Comparison of ENCODE assay signal across 9 cellular contexts in genomic region chr20:5657190-5657872, GRCh38. TPM values are rescaled to one million over a fixed set of nuclear protein-coding genes. Genes with fewer than 3 reads are reported as not detected.
DNase-seq lines count a peak whose midpoint lies in the region; ATAC-seq lines count a peak whose summit lies in the region.
"Had no signal": no experiment of that assay in that cellular context is flagged by ENCODE, and none has a peak within 500 bp of the region (broad histone marks: within the 10 kb centered on the region; RNA-seq: fewer than 3 reads in every experiment).

No MANE protein-coding gene starts in this region.

- H3K27ac Mint-ChIP-seq in naive thymus-derived CD4-positive, alpha-beta T cell, result peak overlapping the region in 2 of 9 donors; percentile 55 to 77
- H3K27ac Mint-ChIP-seq: activated naive CD8-positive, alpha-beta T cell treated with anti-CD3 and anti-CD28 coated beads, Interleukin-2, amount 10 ng/mL, durations not matched to agents 7 days and 5 days had no signal

- peaks cover 0 to 4% (median 0%) of the 10 kb centered on the region in 5 donors for H3K36me3 Mint-ChIP-seq in naive thymus-derived CD4-positive, alpha-beta T cell
- H3K36me3 Mint-ChIP-seq: activated naive CD8-positive, alpha-beta T cell treated with anti-CD3 and anti-CD28 coated beads, Interleukin-2, amount 10 ng/mL, durations not matched to agents 7 days and 5 days had no signal

- no peaks in the 10 kb centered on the region for H3K27me3 ChIP-seq in naive thymus-derived CD4-positive, alpha-beta T cell (ENCODE audit: control insufficient read depth in 2 of 2, insufficient read depth in 2 of 2, low read length in 2 of 2)

- CTCF ChIA-PET in naive thymus-derived CD4-positive, alpha-beta T cell (lab: Charles Lee), result no interaction called here

- peak; percentile 60 for ATAC-seq in naive thymus-derived CD4-positive, alpha-beta T cell

- POLR2A ChIA-PET in naive thymus-derived CD4-positive, alpha-beta T cell (lab: Charles Lee), result no interaction called here

- H3K9me3 Mint-ChIP-seq in naive thymus-derived CD4-positive, alpha-beta T cell, result peaks cover 0 to 3% (median 0%) of the 10 kb centered on the region in 11 donors
- H3K9me3 Mint-ChIP-seq: activated naive CD8-positive, alpha-beta T cell treated with anti-CD3 and anti-CD28 coated beads, Interleukin-2, amount 10 ng/mL, durations not matched to agents 7 days and 5 days had no signal

- peak; percentile 58 for DNase-seq in Ammon's horn (ENCODE audit: low spot score)
- DNase-seq in NOMO-1 treated with dmso at 0.1 percent for 144 hours (lab: John Stamatoyannopoulos, UW; ENCODE audit: unreplicated experiment), result peak; percentile 36
- DNase-seq in epithelial cell of prostate (ENCODE audit: low read depth, low spot score), result peak; percentile 97
- no peak for DNase-seq in naive thymus-derived CD4-positive, alpha-beta T cell
- DNase-seq in activated effector memory CD4-positive, alpha-beta T cell treated with Interleukin-2 at 50 U/mL for 16 hours, result no peak
- no peak for DNase-seq in NCI-H748 (lab: John Stamatoyannopoulos, UW; ENCODE audit: unreplicated experiment)
- no peak for DNase-seq in activated naive CD4-positive, alpha-beta T cell treated with anti-CD3 and anti-CD28 coated beads, Interleukin-2, amount 50 U/mL, for 16 hours
- no peak for DNase-seq in activated CD4-positive, alpha-beta T cell treated with anti-CD3 and anti-CD28 coated beads, Interleukin-2, amount 50 U/mL, for 1 hour
- DNase-seq: activated naive CD8-positive, alpha-beta T cell treated with anti-CD3 and anti-CD28 coated beads, Interleukin-2, amount 10 ng/mL, durations not matched to agents 7 days and 5 days had no signal

- H3K27ac ChIP-seq in epithelial cell of prostate, result peak overlapping the region; percentile 100
- no peak overlapping the region for H3K27ac ChIP-seq in naive thymus-derived CD4-positive, alpha-beta T cell (ENCODE audit: low read depth, low read length)

- intact Hi-C loops in naive thymus-derived CD4-positive, alpha-beta T cell (cut with micrococcal nuclease), result loop anchor here in 1 of 2 donors (5.0 kb wide), 1 partner anchor 95 kb away; the partner anchor contains the start of gene SHLD1

- H3K4me3 ChIP-seq in naive thymus-derived CD4-positive, alpha-beta T cell (ENCODE audit: low read length), result no peak overlapping the region

- H3K4me1 Mint-ChIP-seq in naive thymus-derived CD4-positive, alpha-beta T cell, result peaks cover 12 to 35% (median 24%) of the 10 kb centered on the region in 7 donors

- no peaks in the 10 kb centered on the region for H3K36me3 ChIP-seq in naive thymus-derived CD4-positive, alpha-beta T cell (ENCODE audit: control insufficient read depth in 2 of 3, insufficient read depth in 3 of 3, low read length in 3 of 3)

- no peaks in the 10 kb centered on the region for H3K9me3 ChIP-seq in naive thymus-derived CD4-positive, alpha-beta T cell (ENCODE audit: control insufficient read depth in 2 of 3, low read length in 3 of 3)

- no peak overlapping the region for H3K4me3 Mint-ChIP-seq in naive thymus-derived CD4-positive, alpha-beta T cell
- H3K4me3 Mint-ChIP-seq: activated naive CD8-positive, alpha-beta T cell treated with anti-CD3 and anti-CD28 coated beads, Interleukin-2, amount 10 ng/mL, durations not matched to agents 7 days and 5 days had no signal

- no peaks in the 10 kb centered on the region for H3K27me3 Mint-ChIP-seq in naive thymus-derived CD4-positive, alpha-beta T cell
- H3K27me3 Mint-ChIP-seq: activated naive CD8-positive, alpha-beta T cell treated with anti-CD3 and anti-CD28 coated beads, Interleukin-2, amount 10 ng/mL, durations not matched to agents 7 days and 5 days had no signal

- H3K4me1 ChIP-seq in naive thymus-derived CD4-positive, alpha-beta T cell (ENCODE audit: control insufficient read depth in 2 of 2, insufficient read depth in 2 of 2, low read length in 2 of 2), result peaks cover 0 to 20% of the 10 kb centered on the region in 2 donors

RNA-seq across cellular contexts. Expression of gene GPCPD1, which starts 46.5 kb away (rescaled TPM):
- total RNA-seq in naive thymus-derived CD4-positive, alpha-beta T cell, result 100 to 1,000 TPM in 2 of 5 experiments, 10 to 100 TPM in 3; 27.9 to 208 (median 76.5) TPM
- 10 to 100 TPM; 24.8 to 37.1 TPM for polyA plus RNA-seq in naive thymus-derived CD4-positive, alpha-beta T cell

Comparison
In these comparisons a context has a peak if more than half of its experiments do, and no peak if none do; other contexts are left out.
1. DNase-seq: peak in Ammon's horn (single experiment), NOMO-1 treated with dmso at 0.1 percent for 144 hours (single experiment) and epithelial cell of prostate (single experiment); none in naive thymus-derived CD4-positive, alpha-beta T cell (0 of 9), activated effector memory CD4-positive, alpha-beta T cell treated with Interleukin-2 at 50 U/mL for 16 hours (single experiment), NCI-H748 (single experiment), activated naive CD4-positive, alpha-beta T cell treated with anti-CD3 and anti-CD28 coated beads, Interleukin-2, amount 50 U/mL, for 16 hours (single experiment) and activated CD4-positive, alpha-beta T cell treated with anti-CD3 and anti-CD28 coated beads, Interleukin-2, amount 50 U/mL, for 1 hour (single experiment).